In genomic region chr11:26072612-26073011, GRCh38 we compare ENCODE assay signal across 24 cellular contexts.
"Had no signal": no experiment of that assay in that cellular context is flagged by ENCODE, and none has a peak within 500 bp of the region (broad histone marks: within the 10 kb centered on the region; RNA-seq: fewer than 3 reads in every experiment).

No MANE protein-coding gene starts in this region.

- H3K27ac ChIP-seq: epithelial cell of prostate, esophagus muscularis mucosa, gastroesophageal sphincter, neutrophil, right atrium auricular region, sigmoid colon, skin epidermis, stomach, thoracic aorta, transverse colon had no signal

- H3K36me3 ChIP-seq: esophagus muscularis mucosa, gastroesophageal sphincter, neutrophil, right atrium auricular region, sigmoid colon, stomach, thoracic aorta, transverse colon had no signal

- DNase-seq: effector memory CD4-positive, alpha-beta T cell; glutamatergic neuron; kidney; left cardiac atrium; left ventricle myocardium superior; mesendoderm; naive B cell; nephron progenitor cell; posterior cingulate gyrus; sigmoid colon; stimulated activated CD4-positive, alpha-beta T cell treated with anti-CD3 and anti-CD28 coated beads, Interleukin-2, amount 100 ng/mL, for 24 hours; stimulated activated CD4-positive, alpha-beta T cell treated with anti-CD3 and anti-CD28 coated beads, Interleukin-4, amount 100 ng/mL, for 4 hours; stimulated activated naive B cell treated with anti-CD40 and anti-IgM and Interleukin-4, amounts not matched to agents 10 μg/mL and 1 μg/mL and 100 μg/mL, for 72 hours; stomach; substantia nigra; transverse colon had no signal

- H3K27me3 ChIP-seq: esophagus muscularis mucosa, gastroesophageal sphincter, neutrophil, right atrium auricular region, sigmoid colon, stomach, transverse colon had no signal

- H3K9me3 ChIP-seq: esophagus muscularis mucosa, gastroesophageal sphincter, neutrophil, right atrium auricular region, sigmoid colon, stomach, thoracic aorta, transverse colon had no signal

- H3K4me3 ChIP-seq: esophagus muscularis mucosa, gastroesophageal sphincter, lung, right atrium auricular region, sigmoid colon, skin epidermis, stomach, thoracic aorta, transverse colon had no signal

- ATAC-seq: gastroesophageal sphincter; left cardiac atrium; left ventricle myocardium superior; stimulated activated naive B cell treated with anti-CD40 and anti-IgM and Interleukin-4, amounts not matched to agents 10 μg/mL and 1 μg/mL and 100 μg/mL, for 72 hours had no signal
